8 cellular contexts compared by ENCODE assay signal in the genomic region with DNA sequence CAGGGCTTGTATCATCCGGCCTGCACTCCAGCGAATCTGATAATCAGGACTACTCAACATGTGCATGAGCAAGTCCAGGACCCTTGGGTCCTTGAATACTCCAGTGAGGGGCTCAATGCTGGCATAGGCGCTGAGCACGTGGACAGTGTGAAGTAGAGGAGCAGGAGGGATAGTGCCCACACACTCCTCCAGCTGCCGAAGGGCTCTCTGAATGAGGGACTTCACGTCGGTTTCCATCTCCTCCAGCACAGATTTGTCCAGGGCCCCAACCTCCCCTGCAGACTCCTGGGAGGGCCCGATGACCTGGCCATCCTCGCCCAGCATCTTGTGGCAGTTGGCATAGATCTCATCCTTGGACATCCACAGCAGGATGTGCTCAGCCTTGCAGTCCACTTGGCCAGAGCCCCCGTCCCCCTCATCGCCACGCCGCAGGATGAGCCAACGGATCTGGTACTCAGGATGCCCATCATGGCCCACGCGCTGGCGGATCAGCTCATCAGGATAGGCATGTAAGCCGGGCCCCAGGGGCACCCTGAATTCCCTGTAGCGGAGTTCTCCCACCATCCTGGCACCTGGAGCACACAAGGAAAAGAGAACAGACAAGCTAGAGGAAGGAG. TPM values are rescaled to one million over a fixed set of nuclear protein-coding genes. Genes with fewer than 3 reads are reported as not detected.
DNase-seq lines count a peak whose midpoint lies in the region; ATAC-seq and TF ChIP-seq lines count a peak whose summit lies in the region.

No MANE protein-coding gene starts in this region.

- ATAC-seq in gastrocnemius medialis (no peak), GM18517 (IDR thresholded peaks at IDR 0.05; ENCODE audit: unreplicated experiment) (no peak), GM21825 (IDR thresholded peaks at IDR 0.05; ENCODE audit: unreplicated experiment) (no peak), HG03342 (IDR thresholded peaks at IDR 0.05; ENCODE audit: unreplicated experiment) (no peak)

- peaks cover 37% of the 10 kb centered on the region; the same call in 1 of the 2 replicates for H3K36me3 ChIP-seq in SK-N-MC (ENCODE audit: insufficient read depth, low read length)
- H3K36me3 ChIP-seq in gastrocnemius medialis: peaks cover 0 to 37% of the 10 kb centered on the region in 2 donors

- in situ Hi-C loops in gastrocnemius medialis (cut with MboI; ENCODE audit: low sequenced_read_pairs in 4 of 4): no loop called here

- H3K9ac ChIP-seq in SK-N-MC (ENCODE audit: insufficient read length): peak overlapping the region; percentile 96

- H3K4me1 ChIP-seq in gastrocnemius medialis: peaks cover 7 to 15% of the 10 kb centered on the region in 2 donors

- no peak for TF ChIP-seq CTCF in fibroblast of mammary gland (conservative IDR thresholded peaks at IDR 0.05; ENCODE audit: control insufficient read depth, insufficient read depth, low read depth, low read length)
- no peak for TF ChIP-seq CTCF in gastrocnemius medialis (IDR thresholded peaks at IDR 0.05 in 4 of 5, conservative IDR thresholded peaks at IDR 0.05 in 1 of 5)

- H3K27me3 ChIP-seq in gastrocnemius medialis: no peaks in the 10 kb centered on the region

- H3K27ac ChIP-seq in SK-N-MC (0 out of 2 replicates have a peak overlapping the region, but pooled peaks have one; percentile 28), gastrocnemius medialis (peak overlapping the region in 3 of 4 donors; percentile 86 to 98 (median 90))

- no peak for TF ChIP-seq POLR2A in gastrocnemius medialis (IDR thresholded peaks at IDR 0.05)

- H3K9me3 ChIP-seq in SK-N-MC (ENCODE audit: low read depth, low read length) (no peaks in the 10 kb centered on the region), gastrocnemius medialis (no peaks in the 10 kb centered on the region)

- peak overlapping the region; percentile 77; the same call in 1 of the 2 replicates for H3K4me3 ChIP-seq in GM08714 (ENCODE audit: low read length)
- H3K4me3 ChIP-seq in SK-N-MC: peak overlapping the region; percentile 86
- H3K4me3 ChIP-seq in fibroblast of mammary gland (ENCODE audit: control insufficient read depth, low read depth, low read length): peak overlapping the region; percentile 83
- H3K4me3 ChIP-seq in gastrocnemius medialis: peak overlapping the region in 1 of 4 donors; percentile 69

- intact Hi-C loops in gastrocnemius medialis (cut with DNase I; ENCODE audit: low total_unique reads): loop anchor here (10.0 kb wide), 1 partner anchor 308 kb away; the partner anchor contains the start of gene TBCC

- DNase-seq in SK-N-MC (ENCODE audit: low read depth, low spot score) (no peak), fibroblast of mammary gland (ENCODE audit: low read depth) (no peak), gastrocnemius medialis (no peak), NCI-H2081 treated with DMSO at 0.1 percent for 48 hours (lab: John Stamatoyannopoulos, UW) (no peak)

RNA-seq across cellular contexts. Expression of gene CUL7, which starts 1.3 kb away (rescaled TPM):
- total RNA-seq in gastrocnemius medialis: 10 to 100 TPM; 11.9 to 21.3 (median 15.4) TPM

RNA-seq across cellular contexts. Expression of gene MRPL2, which starts 6.9 kb away (rescaled TPM):
- total RNA-seq in gastrocnemius medialis: 10 to 100 TPM; 34.1 to 64.9 (median 41.1) TPM

RNA-seq across cellular contexts. Expression of gene KLC4, which starts 7.1 kb away (rescaled TPM):
- total RNA-seq in gastrocnemius medialis: 10 to 100 TPM; 12.2 to 19.3 (median 14.6) TPM

RNA-seq across cellular contexts. Expression of gene PTK7, which starts 23.8 kb away (rescaled TPM):
- under 1 TPM; 0.15 to 0.64 (median 0.24) TPM for total RNA-seq in gastrocnemius medialis

RNA-seq across cellular contexts. Expression of gene RRP36, which starts 30.9 kb away (rescaled TPM):
- 10 to 100 TPM; 37.7 to 64.3 (median 51.0) TPM for total RNA-seq in gastrocnemius medialis
